In genomic region chr1:46043491-46044017, GRCh38 we compare ENCODE assay signal across 7 cellular contexts.
A peak's percentile ranks its signal among the peaks of the same experiment; 100 is the strongest.
DNase-seq lines count a peak whose midpoint lies in the region; ATAC-seq and TF ChIP-seq lines count a peak whose summit lies in the region.

No MANE protein-coding gene starts in this region.

- peak overlapping the region; percentile 82 for H3K27ac ChIP-seq in OCI-LY3 (ENCODE audit: low read length)

- no peaks in the 10 kb centered on the region for H3K27me3 ChIP-seq in OCI-LY3 (ENCODE audit: low read depth, low read length)

- peak overlapping the region; percentile 54; the same call in 1 of the 2 replicates for H3K9ac ChIP-seq in OCI-LY3 (ENCODE audit: low read length)

- H3K27ac Mint-ChIP-seq in stimulated activated effector memory CD8-positive, alpha-beta T cell treated with anti-CD3 and anti-CD28 coated beads, Interleukin-12 subunit alpha, Interleukin-12 subunit beta, amount 100 ng/mL, for 72 hours, result no peak overlapping the region
- no peak overlapping the region for H3K27ac Mint-ChIP-seq in endothelial cell (ENCODE audit: unreplicated experiment)

- TF ChIP-seq CTCF in OCI-LY3 (IDR thresholded peaks at IDR 0.05; ENCODE audit: low read depth, low read length), result no peak
- no peak for TF ChIP-seq CTCF in endothelial cell (IDR thresholded peaks at IDR 0.05; ENCODE audit: unreplicated experiment)

- H3K4me1 Mint-ChIP-seq in stimulated activated effector memory CD8-positive, alpha-beta T cell treated with anti-CD3 and anti-CD28 coated beads, Interleukin-12 subunit alpha, Interleukin-12 subunit beta, amount 100 ng/mL, for 72 hours, result no peaks in the 10 kb centered on the region
- no peaks in the 10 kb centered on the region for H3K4me1 Mint-ChIP-seq in endothelial cell (ENCODE audit: unreplicated experiment)

- peak overlapping the region; percentile 76 for H3K4me2 ChIP-seq in OCI-LY3 (ENCODE audit: low read length)

- H3K4me3 ChIP-seq in OCI-LY3 (ENCODE audit: low read length), result peak overlapping the region; percentile 60

- DNase-seq in stimulated activated effector memory CD8-positive, alpha-beta T cell treated with anti-CD3 and anti-CD28 coated beads, Interleukin-12 subunit alpha, Interleukin-12 subunit beta, amount 100 ng/mL, for 72 hours (ENCODE audit: low spot score in 2 of 2), result no peak
- DNase-seq in NCI-H1092 treated with DMSO at 0.1 percent for 48 hours (lab: John Stamatoyannopoulos, UW), result no peak
- DNase-seq in endothelial cell (ENCODE audit: low spot score), result no peak
- DNase-seq in glomerular visceral epithelial cell (ENCODE audit: extremely low spot score), result no peak

- no peak overlapping the region for H3K4me3 Mint-ChIP-seq in stimulated activated effector memory CD8-positive, alpha-beta T cell treated with anti-CD3 and anti-CD28 coated beads, Interleukin-12 subunit alpha, Interleukin-12 subunit beta, amount 100 ng/mL, for 72 hours
- H3K4me3 Mint-ChIP-seq in endothelial cell (ENCODE audit: unreplicated experiment), result no peak overlapping the region

- no peaks in the 10 kb centered on the region for H3K36me3 Mint-ChIP-seq in stimulated activated effector memory CD8-positive, alpha-beta T cell treated with anti-CD3 and anti-CD28 coated beads, Interleukin-12 subunit alpha, Interleukin-12 subunit beta, amount 100 ng/mL, for 72 hours
- peaks cover 16% of the 10 kb centered on the region for H3K36me3 Mint-ChIP-seq in endothelial cell (ENCODE audit: low read depth, unreplicated experiment)

- H2AFZ ChIP-seq in OCI-LY3 (ENCODE audit: low read depth, low read length), result no peak overlapping the region

- no peaks in the 10 kb centered on the region for H3K27me3 Mint-ChIP-seq in endothelial cell (ENCODE audit: unreplicated experiment)

- no peaks in the 10 kb centered on the region for H3K9me3 ChIP-seq in OCI-LY3 (ENCODE audit: insufficient read depth, low read length)

- H3K79me2 ChIP-seq in OCI-LY3 (ENCODE audit: low read length), result no peaks in the 10 kb centered on the region

- H3K36me3 ChIP-seq in OCI-LY3 (replicated peaks; ENCODE audit: low read depth, low read length), result peaks cover 4% of the 10 kb centered on the region

- H3K4me1 ChIP-seq in OCI-LY3 (ENCODE audit: low read length), result peaks cover 50% of the 10 kb centered on the region

- H3K9me3 Mint-ChIP-seq in stimulated activated effector memory CD8-positive, alpha-beta T cell treated with anti-CD3 and anti-CD28 coated beads, Interleukin-12 subunit alpha, Interleukin-12 subunit beta, amount 100 ng/mL, for 72 hours, result no peaks in the 10 kb centered on the region
- no peaks in the 10 kb centered on the region for H3K9me3 Mint-ChIP-seq in endothelial cell (ENCODE audit: unreplicated experiment)

- ATAC-seq in GM19324 (IDR thresholded peaks at IDR 0.05; ENCODE audit: low FRiP score, unreplicated experiment) (peak; percentile 85), HG02981 (IDR thresholded peaks at IDR 0.05; ENCODE audit: unreplicated experiment) (peak; percentile 84)
- peak; percentile 40 for ATAC-seq in stimulated activated effector memory CD8-positive, alpha-beta T cell treated with anti-CD3 and anti-CD28 coated beads, Interleukin-12 subunit alpha, Interleukin-12 subunit beta, amount 100 ng/mL, for 72 hours

- no peaks in the 10 kb centered on the region for H4K20me1 ChIP-seq in OCI-LY3 (ENCODE audit: insufficient read depth, low read length)
